Comparison of ENCODE assay signal across 8 cellular contexts in the genomic region with DNA sequence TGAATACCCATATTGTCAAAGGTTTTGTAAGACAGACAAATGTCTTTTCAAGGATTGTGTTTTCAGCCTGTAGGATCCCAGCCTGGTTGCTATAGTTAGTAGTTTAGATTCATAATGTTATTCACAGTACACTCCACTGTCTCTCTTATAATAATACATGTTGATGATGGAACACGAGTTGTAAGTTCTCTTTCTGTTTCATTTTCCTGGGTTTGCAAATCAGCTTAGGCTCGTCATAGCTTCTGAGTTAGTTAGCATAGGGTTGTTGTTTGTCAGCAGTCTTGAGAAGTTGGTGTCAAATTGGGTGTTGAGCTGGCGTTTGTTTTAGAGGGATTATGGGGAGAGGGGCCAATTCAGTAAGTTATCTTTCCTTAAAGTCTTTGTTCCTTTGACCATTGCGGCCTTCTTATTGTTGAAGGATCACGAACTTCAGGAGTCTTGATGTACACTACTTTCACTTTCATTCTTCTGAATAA. TPM values are rescaled to one million over a fixed set of nuclear protein-coding genes. Genes with fewer than 3 reads are reported as not detected.
DNase-seq lines count a peak whose midpoint lies in the region; ATAC-seq and TF ChIP-seq lines count a peak whose summit lies in the region.

No MANE protein-coding gene starts in this region.

- no peaks in the 10 kb centered on the region for H3K9me2 ChIP-seq in Loucy (replicated peaks; ENCODE audit: low read depth, low read length)

- no peaks in the 10 kb centered on the region for H3K9me3 Mint-ChIP-seq in chondrocyte (ENCODE audit: low read depth)
- no peaks in the 10 kb centered on the region for H3K9me3 Mint-ChIP-seq in naive B cell

- TF ChIP-seq CTCF in Loucy (conservative IDR thresholded peaks at IDR 0.05; ENCODE audit: low read length): no peak
- no peak for TF ChIP-seq CTCF in chondrocyte (IDR thresholded peaks at IDR 0.05)

- H3K4me3 Mint-ChIP-seq in chondrocyte (ENCODE audit: unreplicated experiment) (peak overlapping the region; percentile 44), naive B cell (peak overlapping the region; percentile 78 to 96 (median 90))

- no peaks in the 10 kb centered on the region for H3K4me1 ChIP-seq in Loucy (ENCODE audit: insufficient read depth, low read length, poor library complexity, severe bottlenecking)

- no peak overlapping the region for H3K9ac ChIP-seq in Loucy (ENCODE audit: low read depth, low read length, poor library complexity, severe bottlenecking)

- ATAC-seq in GM18498 (IDR thresholded peaks at IDR 0.05; ENCODE audit: unreplicated experiment) (peak; percentile 84), GM21737 (IDR thresholded peaks at IDR 0.05; ENCODE audit: unreplicated experiment) (peak; percentile 92), naive B cell (ENCODE audit: low read depth in 2 of 2) (peak; percentile 85 to 91)

- H3K4me1 Mint-ChIP-seq in chondrocyte (ENCODE audit: low read depth) (peaks cover 84% of the 10 kb centered on the region), naive B cell (peaks cover 40 to 71% (median 64%) of the 10 kb centered on the region in 3 donors)

- no peaks in the 10 kb centered on the region for H4K20me1 ChIP-seq in Loucy (ENCODE audit: insufficient read depth, low read length, poor library complexity, severe bottlenecking)

- peak overlapping the region; percentile 16 for H3K4me2 ChIP-seq in Loucy (ENCODE audit: low read depth, low read length, poor library complexity, severe bottlenecking)

- H2AFZ ChIP-seq in Loucy (ENCODE audit: low read length): peak overlapping the region; percentile 4; the same call in 1 of the 2 replicates

- no peaks in the 10 kb centered on the region for H3K79me2 ChIP-seq in Loucy (ENCODE audit: insufficient read depth, low read length)

- H3K27ac Mint-ChIP-seq in chondrocyte (ENCODE audit: unreplicated experiment): peak overlapping the region; percentile 89
- peak overlapping the region; percentile 91 to 98 (median 96) for H3K27ac Mint-ChIP-seq in naive B cell

- no peaks in the 10 kb centered on the region for H3K36me3 ChIP-seq in Loucy (ENCODE audit: insufficient read depth, low read length)

- H3F3A ChIP-seq in Loucy (ENCODE audit: low read depth): no peaks in the 10 kb centered on the region

- H3K9me3 ChIP-seq in Loucy (ENCODE audit: insufficient read depth, low read depth, low read length): no peaks in the 10 kb centered on the region

- H3K27me3 ChIP-seq in Loucy (ENCODE audit: insufficient read depth, low read length, poor library complexity, severe bottlenecking): no peaks in the 10 kb centered on the region

- no peaks in the 10 kb centered on the region for H3K27me3 Mint-ChIP-seq in chondrocyte (ENCODE audit: low read depth)
- no peaks in the 10 kb centered on the region for H3K27me3 Mint-ChIP-seq in naive B cell

- H3K36me3 Mint-ChIP-seq in chondrocyte (ENCODE audit: low read depth) (peaks cover 9% of the 10 kb centered on the region), naive B cell (peaks cover 0 to 28% of the 10 kb centered on the region in 2 donors)

- DNase-seq in chondrocyte (ENCODE audit: low spot score): no peak
- peak; percentile 50 for DNase-seq in naive B cell
- no peak for DNase-seq in activated gamma-delta T cell (lab: John Stamatoyannopoulos, UW)
- no peak for DNase-seq in ecto neural progenitor cell (ENCODE audit: low spot score)
- no peak for DNase-seq in stimulated activated CD4-positive, alpha-beta T cell treated with anti-CD3 and anti-CD28 coated beads, Interleukin-4, amount 100 ng/mL, for 1 hour

- peak overlapping the region; percentile 28 for H3K4me3 ChIP-seq in Loucy (ENCODE audit: low read length, poor library complexity, severe bottlenecking)

RNA-seq across cellular contexts. Expression of a gene that starts 45.8 kb away (rescaled TPM):
- total RNA-seq in chondrocyte: 189 to 266 TPM (median 195 TPM) in 3 replicates
- polyA plus RNA-seq in naive B cell (ENCODE audit: low read depth in 6 of 6): 10 to 100 TPM; 20.4 to 67.9 (median 26.6) TPM
